20 cellular contexts compared by ENCODE assay signal in genomic region chr7:67021260-67021659, GRCh38.
"Had no signal": no experiment of that assay in that cellular context is flagged by ENCODE, and none has a peak within 500 bp of the region (broad histone marks: within the 10 kb centered on the region; RNA-seq: fewer than 3 reads in every experiment).

No MANE protein-coding gene starts in this region.

- FAIRE-seq: frontal cortex had no signal

- H3K4me3 Mint-ChIP-seq: natural killer cell treated with Interleukin-12 subunit alpha and Interleukin-12 subunit beta and Interleukin-15 and Interleukin-18, amount 100 ng/mL, for 72 hours had no signal

- H3K36me3 ChIP-seq: uterus had no signal

- H3K4me3 ChIP-seq: thyroid gland, uterus had no signal

- H3K27ac Mint-ChIP-seq: natural killer cell treated with Interleukin-12 subunit alpha and Interleukin-12 subunit beta and Interleukin-15 and Interleukin-18, amount 100 ng/mL, for 72 hours had no signal

- H3K27me3 Mint-ChIP-seq: natural killer cell treated with Interleukin-12 subunit alpha and Interleukin-12 subunit beta and Interleukin-15 and Interleukin-18, amount 100 ng/mL, for 72 hours had no signal

- DNase-seq: activated CD4-positive, alpha-beta T cell treated with anti-CD3 and anti-CD28 coated beads, Interleukin-2, amount 50 U/mL, for 4 hours; activated naive CD4-positive, alpha-beta T cell treated with anti-CD3 and anti-CD28 coated beads, Interleukin-2, amount 50 U/mL, for 16 hours; activated T-cell treated with anti-CD3 and anti-CD28 coated beads, Interleukin-2, amount 50 U/mL, for 1 hour; aorta; brain microvascular endothelial cell; cerebellar nuclear complex; cortex of kidney; effector CD4-positive, alpha-beta T cell; kidney glomerular epithelial cell; stimulated activated CD4-positive, alpha-beta T cell treated with anti-CD3 and anti-CD28 coated beads, Interleukin-12 subunit alpha, Interleukin-12 subunit beta, amount 100 ng/mL, for 4 hours; stimulated activated CD4-positive, alpha-beta T cell treated with anti-CD3 and anti-CD28 coated beads, Interleukin-1b, Interleukin-23, amount 100 ng/mL, for 48 hours; stimulated activated CD8-positive, alpha-beta memory T cell treated with anti-CD3 and anti-CD28 coated beads, Interleukin-4, amount 100 ng/mL, for 48 hours; stimulated activated naive CD4-positive, alpha-beta T cell treated with Interleukin-2 at 50 U/mL for 16 hours; SW 1271; T-helper 2 cell; thyroid gland; uterus; WERI-Rb-1 had no signal

- H3K27me3 ChIP-seq: brain microvascular endothelial cell, thyroid gland, uterus had no signal

- H3K9me3 Mint-ChIP-seq: natural killer cell treated with Interleukin-12 subunit alpha and Interleukin-12 subunit beta and Interleukin-15 and Interleukin-18, amount 100 ng/mL, for 72 hours had no signal
